1 cellular context compared by ENCODE assay signal in genomic region chr16:69469807-69470561, GRCh38.
TF ChIP-seq lines count a peak whose summit lies in the region.

No MANE protein-coding gene starts in this region.

TF ChIP-seq in GM23338, 12 proteins besides CTCF, POLR2A, EP300 and RAD21 (continued from another document):
- no peak for TF ChIP-seq ZNF462 (CRISPR knock-in tag; IDR thresholded peaks at IDR 0.05)
- TF ChIP-seq REST (IDR thresholded peaks at IDR 0.05; ENCODE audit: unreplicated experiment) = no peak
- no peak for TF ChIP-seq ZNF114 (CRISPR knock-in tag; IDR thresholded peaks at IDR 0.05)
- no peak for TF ChIP-seq CREB1 (CRISPR knock-in tag; IDR thresholded peaks at IDR 0.05; ENCODE audit: low read depth)
- TF ChIP-seq JUNB (IDR thresholded peaks at IDR 0.05; ENCODE audit: unreplicated experiment) = no peak
- TF ChIP-seq POLR2AphosphoS5 (IDR thresholded peaks at IDR 0.05; ENCODE audit: low read depth) = no peak
- TF ChIP-seq NANOG (IDR thresholded peaks at IDR 0.05; ENCODE audit: borderline replicate concordance) = no peak
- no peak for TF ChIP-seq ZNF331 (CRISPR knock-in tag; IDR thresholded peaks at IDR 0.05; ENCODE audit: low read depth)
- no peak for TF ChIP-seq ETS1 (IDR thresholded peaks at IDR 0.05)
